8 cellular contexts compared by ENCODE assay signal in genomic region chr5:79235222-79235577, GRCh38. TPM values are rescaled to one million over a fixed set of nuclear protein-coding genes. Genes with fewer than 3 reads are reported as not detected.
DNase-seq lines count a peak whose midpoint lies in the region; ATAC-seq and TF ChIP-seq lines count a peak whose summit lies in the region.

No MANE protein-coding gene starts in this region.

- WGBS in sigmoid colon, 2 donors: 5 to 30% methylated on average over 2 of the region's 2 CpGs

- TF ChIP-seq POLR2A in sigmoid colon (IDR thresholded peaks at IDR 0.05): no peak

- H3K79me2 ChIP-seq in GM23338 (replicated peaks; ENCODE audit: insufficient read depth): peaks cover 29% of the 10 kb centered on the region

- no peaks in the 10 kb centered on the region for H3K9me3 Mint-ChIP-seq in Caco-2 (ENCODE audit: unreplicated experiment)
- no peaks in the 10 kb centered on the region for H3K9me3 Mint-ChIP-seq in GM23338

- H3K36me3 Mint-ChIP-seq in Caco-2 (ENCODE audit: insufficient read depth, unreplicated experiment): peaks cover 25% of the 10 kb centered on the region
- H3K36me3 Mint-ChIP-seq in GM23338 (ENCODE audit: low read depth): peaks cover 3% of the 10 kb centered on the region; the same call in 2 of the 3 replicates

- peak overlapping the region; percentile 11; the same call in 1 of the 2 replicates for H2AFZ ChIP-seq in GM23338

- peak overlapping the region; percentile 97 for H3K4me2 ChIP-seq in GM23338

- H3K27ac Mint-ChIP-seq in Caco-2 (ENCODE audit: unreplicated experiment) (peak overlapping the region; percentile 97), GM23338 (peak overlapping the region; percentile 93)

- no peak for TF ChIP-seq CTCF in Caco-2 (IDR thresholded peaks at IDR 0.05; ENCODE audit: insufficient read depth in 1 of 2, low read depth in 1 of 2, low read length in 1 of 2, severe bottlenecking in 1 of 2, unreplicated experiment in 1 of 2)
- TF ChIP-seq CTCF in GM23338 (conservative IDR thresholded peaks at IDR 0.05; ENCODE audit: low read depth in 2 of 2): no peak
- no peak for TF ChIP-seq CTCF in sigmoid colon (IDR thresholded peaks at IDR 0.05)

- H3K4me3 ChIP-seq in Caco-2 (ENCODE audit: low read depth, low read length) (peak overlapping the region; percentile 70), GM23338 (peak overlapping the region; percentile 82), sigmoid colon (peak overlapping the region; percentile 65 to 85 (median 74))

- DNase-seq in Caco-2 (peak in 1 of 2 experiments; percentile 58), GM23338 (ENCODE audit: low spot score) (no peak), SW480 (ENCODE audit: low spot score) (peak; percentile 86), fibroblast of peridontal ligament (ENCODE audit: extremely low read depth) (peak; percentile 85), sigmoid colon (no peak), OCI-M2 (lab: John Stamatoyannopoulos, UW; ENCODE audit: unreplicated experiment) (no peak), RPMI8226 (no peak), NCI-H187 treated with DMSO at 0.1 percent for 48 hours (lab: John Stamatoyannopoulos, UW) (no peak)

- no peaks in the 10 kb centered on the region for H3K27me3 ChIP-seq in Caco-2 (replicated peaks; ENCODE audit: control insufficient read depth, insufficient read depth, low read length)
- peaks cover 14% of the 10 kb centered on the region; the same call in 1 of the 2 replicates for H3K27me3 ChIP-seq in GM23338 (ENCODE audit: insufficient read depth)
- H3K27me3 ChIP-seq in sigmoid colon: no peaks in the 10 kb centered on the region

- POLR2A ChIA-PET in Caco-2 (lab: Charles Lee): no interaction called here

- H3K4me1 Mint-ChIP-seq in Caco-2 (ENCODE audit: low read depth, unreplicated experiment) (no peaks in the 10 kb centered on the region), GM23338 (peaks cover 4% of the 10 kb centered on the region; the same call in 1 of the 3 replicates)

- no peaks in the 10 kb centered on the region for H3K9me2 ChIP-seq in GM23338 (ENCODE audit: insufficient read depth)

- no peaks in the 10 kb centered on the region; the same call in 1 of the 2 replicates for H4K20me1 ChIP-seq in GM23338 (replicated peaks; ENCODE audit: insufficient read depth)

- H3K9me3 ChIP-seq in Caco-2: no peaks in the 10 kb centered on the region
- H3K9me3 ChIP-seq in sigmoid colon: no peaks in the 10 kb centered on the region

- H3K36me3 ChIP-seq in Caco-2 (ENCODE audit: control insufficient read depth, insufficient read depth, low read length) (no peaks in the 10 kb centered on the region), GM23338 (ENCODE audit: insufficient read depth) (no peaks in the 10 kb centered on the region), sigmoid colon (no peaks in the 10 kb centered on the region)

- ATAC-seq in GM23338: no peak

- H3K4me3 Mint-ChIP-seq in Caco-2 (ENCODE audit: unreplicated experiment) (peak overlapping the region; percentile 78), GM23338 (peak overlapping the region; percentile 91)

- no peaks in the 10 kb centered on the region for H3K27me3 Mint-ChIP-seq in Caco-2 (ENCODE audit: insufficient read depth, unreplicated experiment)
- H3K27me3 Mint-ChIP-seq in GM23338 (ENCODE audit: insufficient read depth, low read depth, poor library complexity): peaks cover 8% of the 10 kb centered on the region

- intact Hi-C loops in Caco-2 (cut with micrococcal nuclease; ENCODE audit: unreplicated experiment): loop anchor here (5.0 kb wide), 1 partner anchor 1172 kb away; the partner anchor contains the start of gene ZFYVE16
- intact Hi-C loops in sigmoid colon (cut with DNase I): loop anchor here (5.0 to 10.0 kb wide), 5 partner anchors 52 to 1460 kb away; partner anchors contain the start of gene TBCA

- no peaks in the 10 kb centered on the region for H3F3A ChIP-seq in GM23338 (replicated peaks; ENCODE audit: low read depth)

- BruUV-seq in Caco-2 (replicated peaks; lab: Mats Ljungman, UMichigan): no TSS peak

- no peak overlapping the region for H3K27ac ChIP-seq in GM23338 (ENCODE audit: low read depth)
- H3K27ac ChIP-seq in sigmoid colon: peak overlapping the region; percentile 85 to 96 (median 93)

- CTCF ChIA-PET in Caco-2 (lab: Charles Lee): interaction anchor here (0.6 kb wide), 1 partner anchor 146 kb away, joined by 3 read pairs; no protein-coding TSS in a partner anchor

- no peak for TF ChIP-seq EP300 in sigmoid colon (IDR thresholded peaks at IDR 0.05)

- H3K4me1 ChIP-seq in Caco-2 (peaks cover 4% of the 10 kb centered on the region; the same call in 1 of the 2 replicates), GM23338 (ENCODE audit: insufficient read depth) (peaks cover 11% of the 10 kb centered on the region; the same call in 1 of the 2 replicates), sigmoid colon (peaks cover 0 to 31% (median 14%) of the 10 kb centered on the region in 4 donors)

TF ChIP-seq in GM23338, 12 proteins besides CTCF, POLR2A, EP300 and RAD21:
- TF ChIP-seq NANOG (IDR thresholded peaks at IDR 0.05; ENCODE audit: borderline replicate concordance): no peak
- TF ChIP-seq JUNB (IDR thresholded peaks at IDR 0.05; ENCODE audit: unreplicated experiment): no peak
- TF ChIP-seq, protein P1, sequence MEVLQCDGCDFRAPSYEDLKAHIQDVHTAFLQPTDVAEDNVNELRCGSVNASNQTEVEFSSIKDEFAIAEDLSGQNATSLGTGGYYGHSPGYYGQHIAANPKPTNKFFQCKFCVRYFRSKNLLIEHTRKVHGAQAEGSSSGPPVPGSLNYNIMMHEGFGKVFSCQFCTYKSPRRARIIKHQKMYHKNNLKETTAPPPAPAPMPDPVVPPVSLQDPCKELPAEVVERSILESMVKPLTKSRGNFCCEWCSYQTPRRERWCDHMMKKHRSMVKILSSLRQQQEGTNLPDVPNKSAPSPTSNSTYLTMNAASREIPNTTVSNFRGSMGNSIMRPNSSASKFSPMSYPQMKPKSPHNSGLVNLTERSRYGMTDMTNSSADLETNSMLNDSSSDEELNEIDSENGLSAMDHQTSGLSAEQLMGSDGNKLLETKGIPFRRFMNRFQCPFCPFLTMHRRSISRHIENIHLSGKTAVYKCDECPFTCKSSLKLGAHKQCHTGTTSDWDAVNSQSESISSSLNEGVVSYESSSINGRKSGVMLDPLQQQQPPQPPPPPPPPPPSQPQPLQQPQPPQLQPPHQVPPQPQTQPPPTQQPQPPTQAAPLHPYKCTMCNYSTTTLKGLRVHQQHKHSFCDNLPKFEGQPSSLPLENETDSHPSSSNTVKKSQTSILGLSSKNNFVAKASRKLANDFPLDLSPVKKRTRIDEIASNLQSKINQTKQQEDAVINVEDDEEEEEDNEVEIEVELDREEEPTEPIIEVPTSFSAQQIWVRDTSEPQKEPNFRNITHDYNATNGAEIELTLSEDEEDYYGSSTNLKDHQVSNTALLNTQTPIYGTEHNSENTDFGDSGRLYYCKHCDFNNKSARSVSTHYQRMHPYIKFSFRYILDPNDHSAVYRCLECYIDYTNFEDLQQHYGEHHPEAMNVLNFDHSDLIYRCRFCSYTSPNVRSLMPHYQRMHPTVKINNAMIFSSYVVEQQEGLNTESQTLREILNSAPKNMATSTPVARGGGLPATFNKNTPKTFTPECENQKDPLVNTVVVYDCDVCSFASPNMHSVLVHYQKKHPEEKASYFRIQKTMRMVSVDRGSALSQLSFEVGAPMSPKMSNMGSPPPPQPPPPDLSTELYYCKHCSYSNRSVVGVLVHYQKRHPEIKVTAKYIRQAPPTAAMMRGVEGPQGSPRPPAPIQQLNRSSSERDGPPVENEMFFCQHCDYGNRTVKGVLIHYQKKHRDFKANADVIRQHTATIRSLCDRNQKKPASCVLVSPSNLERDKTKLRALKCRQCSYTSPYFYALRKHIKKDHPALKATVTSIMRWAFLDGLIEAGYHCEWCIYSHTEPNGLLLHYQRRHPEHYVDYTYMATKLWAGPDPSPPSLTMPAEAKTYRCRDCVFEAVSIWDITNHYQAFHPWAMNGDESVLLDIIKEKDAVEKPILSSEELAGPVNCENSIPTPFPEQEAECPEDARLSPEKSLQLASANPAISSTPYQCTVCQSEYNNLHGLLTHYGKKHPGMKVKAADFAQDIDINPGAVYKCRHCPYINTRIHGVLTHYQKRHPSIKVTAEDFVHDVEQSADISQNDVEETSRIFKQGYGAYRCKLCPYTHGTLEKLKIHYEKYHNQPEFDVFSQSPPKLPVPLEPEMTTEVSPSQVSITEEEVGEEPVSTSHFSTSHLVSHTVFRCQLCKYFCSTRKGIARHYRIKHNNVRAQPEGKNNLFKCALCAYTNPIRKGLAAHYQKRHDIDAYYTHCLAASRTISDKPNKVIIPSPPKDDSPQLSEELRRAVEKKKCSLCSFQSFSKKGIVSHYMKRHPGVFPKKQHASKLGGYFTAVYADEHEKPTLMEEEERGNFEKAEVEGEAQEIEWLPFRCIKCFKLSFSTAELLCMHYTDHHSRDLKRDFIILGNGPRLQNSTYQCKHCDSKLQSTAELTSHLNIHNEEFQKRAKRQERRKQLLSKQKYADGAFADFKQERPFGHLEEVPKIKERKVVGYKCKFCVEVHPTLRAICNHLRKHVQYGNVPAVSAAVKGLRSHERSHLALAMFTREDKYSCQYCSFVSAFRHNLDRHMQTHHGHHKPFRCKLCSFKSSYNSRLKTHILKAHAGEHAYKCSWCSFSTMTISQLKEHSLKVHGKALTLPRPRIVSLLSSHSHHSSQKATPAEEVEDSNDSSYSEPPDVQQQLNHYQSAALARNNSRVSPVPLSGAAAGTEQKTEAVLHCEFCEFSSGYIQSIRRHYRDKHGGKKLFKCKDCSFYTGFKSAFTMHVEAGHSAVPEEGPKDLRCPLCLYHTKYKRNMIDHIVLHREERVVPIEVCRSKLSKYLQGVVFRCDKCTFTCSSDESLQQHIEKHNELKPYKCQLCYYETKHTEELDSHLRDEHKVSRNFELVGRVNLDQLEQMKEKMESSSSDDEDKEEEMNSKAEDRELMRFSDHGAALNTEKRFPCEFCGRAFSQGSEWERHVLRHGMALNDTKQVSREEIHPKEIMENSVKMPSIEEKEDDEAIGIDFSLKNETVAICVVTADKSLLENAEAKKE (CRISPR knock-in tag; IDR thresholded peaks at IDR 0.05): no peak
- no peak for TF ChIP-seq EZH2phosphoT487 (IDR thresholded peaks at IDR 0.05; ENCODE audit: unreplicated experiment)

RNA-seq across cellular contexts. Expression of gene JMY, which starts 0.7 kb away (rescaled TPM):
- 10.5 and 11.3 TPM in 2 replicates for total RNA-seq in Caco-2 (2022)
- 15.9 and 18.4 TPM in 2 replicates for total RNA-seq in GM23338 (2014; rRNA removed; shearing (Covaris generic))
- polyA plus RNA-seq in GM23338 (2016; fragmentation: Nextera tagmentation; extraction: Ambion mirVana): 6.1 and 6.2 TPM in 2 replicates
- total RNA-seq in sigmoid colon: 10 to 100 TPM; 33.2 to 58.7 (median 39.2) TPM
- 1 to 10 TPM; 1.4 to 3.8 (median 1.8) TPM for polyA plus RNA-seq in sigmoid colon

Comparison
In these comparisons a context has a peak if more than half of its experiments do, and no peak if none do; other contexts are left out.
1. DNase-seq: peak in SW480 (single experiment) and fibroblast of peridontal ligament (single experiment); none in GM23338 (single experiment), sigmoid colon (single experiment), OCI-M2 (single experiment), RPMI8226 (single experiment) and NCI-H187 treated with DMSO at 0.1 percent for 48 hours (single experiment).
2. Peak in every context shown above with its lines, with median percentiles within 50 percentile points of each other: H3K4me3 ChIP-seq.